Comparison of ENCODE assay signal across 21 cellular contexts in the genomic region with DNA sequence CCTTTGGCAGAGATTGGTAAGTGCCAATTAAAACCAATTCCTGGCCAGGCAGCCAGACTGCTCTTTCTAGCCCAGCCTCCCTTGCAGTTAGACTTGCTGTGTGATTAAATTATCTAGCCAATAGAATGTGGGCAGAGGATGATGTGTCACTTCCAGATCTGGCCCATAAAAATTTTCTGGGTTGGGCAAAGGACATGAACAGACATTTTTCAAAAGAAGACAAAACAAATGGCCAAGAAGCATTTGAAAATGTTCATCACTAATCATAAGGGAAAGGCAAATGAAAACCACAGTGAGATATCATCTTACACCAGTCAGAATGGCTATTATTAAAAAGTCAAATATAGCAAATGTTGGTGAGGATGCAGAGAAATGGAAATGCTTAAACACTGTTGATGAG.
"Had no signal": no experiment of that assay in that cellular context is flagged by ENCODE, and none has a peak within 500 bp of the region (broad histone marks: within the 10 kb centered on the region; RNA-seq: fewer than 3 reads in every experiment).

No MANE protein-coding gene starts in this region.

- DNase-seq: activated CD4-positive, alpha-beta T cell treated with anti-CD3 and anti-CD28 coated beads, Interleukin-2, amount 50 U/mL, for 1 hour; activated CD8-positive, alpha-beta memory T cell treated with anti-CD3 and anti-CD28 coated beads, Interleukin-2, amount 50 U/mL, for 4 hours; activated effector memory CD4-positive, alpha-beta T cell treated with Interleukin-2 at 50 U/mL for 16 hours; activated naive CD4-positive, alpha-beta T cell treated with anti-CD3 and anti-CD28 coated beads, Interleukin-2, amount 10 ng/mL, durations not matched to agents 7 days and 5 days; activated T-cell treated with anti-CD3 and anti-CD28 coated beads, Interleukin-2, amount 50 U/mL, for 4 hours; effector CD8-positive, alpha-beta T cell; esophagus squamous epithelium; foreskin fibroblast; mesenchymal stem cell; mucosa of descending colon; naive thymus-derived CD8-positive, alpha-beta T cell; pancreas; right lobe of liver; stimulated activated CD4-positive, alpha-beta T cell treated with anti-CD3 and anti-CD28 coated beads, Interleukin-4, amount 100 ng/mL, for 1 hour; stimulated activated naive CD8-positive, alpha-beta T cell treated with anti-CD3 and anti-CD28 coated beads, Interleukin-15, amount 100 ng/mL, for 72 hours; T-helper 1 cell; T-helper 9 cell; testis; upper lobe of left lung had no signal

- ATAC-seq: activated CD4-positive, CD25-positive, alpha-beta regulatory T cell treated with anti-CD3 and anti-CD28 coated beads, Interleukin-2, amount 50 U/mL, for 24 hours; mucosa of descending colon; naive thymus-derived CD8-positive, alpha-beta T cell; pancreas; right lobe of liver; stimulated activated naive CD8-positive, alpha-beta T cell treated with anti-CD3 and anti-CD28 coated beads, Interleukin-15, amount 100 ng/mL, for 72 hours had no signal

- H3K9me3 ChIP-seq: mucosa of descending colon, pancreas, right lobe of liver, testis, upper lobe of left lung had no signal

- H3K4me2 ChIP-seq: smooth muscle cell had no signal

- H3K4me1 ChIP-seq: right lobe of liver had no signal

- H3K4me3 ChIP-seq: esophagus squamous epithelium, mucosa of descending colon, pancreas, right lobe of liver, smooth muscle cell, testis, upper lobe of left lung had no signal

- H3K27ac ChIP-seq: esophagus squamous epithelium, pancreas, right lobe of liver, testis had no signal

- H3K27me3 ChIP-seq: pancreas, right lobe of liver, testis, upper lobe of left lung had no signal

- H3K36me3 ChIP-seq: esophagus squamous epithelium, pancreas, right lobe of liver, upper lobe of left lung had no signal
